In genomic region chr15:80768158-80768557, GRCh38 we compare ENCODE assay signal across 5 cellular contexts. TPM values are rescaled to one million over a fixed set of nuclear protein-coding genes. Genes with fewer than 3 reads are reported as not detected.
"Had no signal": no experiment of that assay in that cellular context is flagged by ENCODE, and none has a peak within 500 bp of the region (broad histone marks: within the 10 kb centered on the region; RNA-seq: fewer than 3 reads in every experiment).

No MANE protein-coding gene starts in this region.

- H3K4me3 ChIP-seq: GM23338, K562 had no signal

- H3K9me3 Mint-ChIP-seq: GM23338, H9 had no signal

- H3K27ac Mint-ChIP-seq: GM23338, H9 had no signal

- ATAC-seq: GM23338, K562 had no signal

- DNase-seq: H9, HCEC 1CT, IMR-90 had no signal

- H3K4me2 ChIP-seq: GM23338 had no signal

- H3K4me3 Mint-ChIP-seq: GM23338, H9 had no signal

- H2AFZ ChIP-seq: GM23338 had no signal

RNA-seq across cellular contexts. Expression of gene CEMIP, which starts 11.0 kb away (rescaled TPM):
- polyA plus RNA-seq: K562 had no signal
